In the genomic region with DNA sequence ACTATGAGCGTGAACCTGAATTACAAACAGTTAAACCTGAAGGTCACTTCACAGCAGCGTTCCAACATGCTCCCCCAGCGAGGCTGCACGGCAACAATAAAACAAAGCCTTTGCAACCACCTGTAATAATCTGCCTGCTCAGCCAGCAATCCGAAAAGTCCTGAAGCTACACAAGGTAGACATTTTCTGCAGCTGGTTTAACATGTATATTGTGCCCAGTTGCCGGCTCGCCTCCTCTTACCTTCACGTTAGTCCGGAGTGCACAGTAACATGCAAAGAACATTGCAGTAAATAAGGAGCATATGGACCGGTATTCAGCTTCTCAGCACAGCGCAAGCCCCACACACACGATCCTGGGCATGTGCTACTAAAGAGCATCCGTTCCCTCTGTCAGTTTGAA, we compare ENCODE assay signal across 11 cellular contexts.
A peak's percentile ranks its signal among the peaks of the same experiment; 100 is the strongest.
DNase-seq lines count a peak whose midpoint lies in the region; ATAC-seq and TF ChIP-seq lines count a peak whose summit lies in the region.
"Had no signal": no experiment of that assay in that cellular context is flagged by ENCODE, and none has a peak within 500 bp of the region (broad histone marks: within the 10 kb centered on the region; RNA-seq: fewer than 3 reads in every experiment).

No MANE protein-coding gene starts in this region.

- ATAC-seq in mucosa of descending colon (peak; percentile 44), HG03108 (IDR thresholded peaks at IDR 0.05; ENCODE audit: unreplicated experiment) (no peak)
- ATAC-seq: HCT116 had no signal

- H3K4me3 ChIP-seq in OCI-LY3 (ENCODE audit: low read length) = peak overlapping the region; percentile 79
- peak overlapping the region; percentile 15 for H3K4me3 ChIP-seq in epithelial cell of proximal tubule (ENCODE audit: low read depth, low read length)
- H3K4me3 ChIP-seq in mucosa of descending colon = no peak overlapping the region
- peak overlapping the region; percentile 39 to 47 for H3K4me3 ChIP-seq in tibial artery
- no peak overlapping the region for H3K4me3 ChIP-seq in OCI-LY7 (ENCODE audit: low read depth, low read length, poor library complexity, severe bottlenecking)

- no peaks in the 10 kb centered on the region for H4K20me1 ChIP-seq in OCI-LY3 (ENCODE audit: insufficient read depth, low read length)
- no peaks in the 10 kb centered on the region for H4K20me1 ChIP-seq in OCI-LY7 (ENCODE audit: insufficient read depth, low read length)

- DNase-seq in epithelial cell of proximal tubule (ENCODE audit: low read depth) = no peak
- peak in 1 of 3 donors; percentile 4 for DNase-seq in mucosa of descending colon
- DNase-seq in tibial artery = no peak
- no peak for DNase-seq in GM19240 (ENCODE audit: insufficient read length, low spot score)
- DNase-seq in OCI-LY7 (ENCODE audit: low spot score) = no peak
- DNase-seq: activated effector memory CD4-positive, alpha-beta T cell treated with anti-CD3 and anti-CD28 coated beads, Interleukin-2, amount 50 U/mL, for 16 hours; COR-L47; SIG-M5 had no signal

- H3K27ac ChIP-seq in OCI-LY3 (ENCODE audit: low read length) = no peak overlapping the region
- H3K27ac ChIP-seq in tibial artery = peak overlapping the region in 1 of 2 donors; percentile 37
- no peak overlapping the region for H3K27ac ChIP-seq in OCI-LY7 (ENCODE audit: low read depth, low read length, poor library complexity, severe bottlenecking)

- no peaks in the 10 kb centered on the region for H3K79me2 ChIP-seq in OCI-LY3 (ENCODE audit: low read length)
- no peaks in the 10 kb centered on the region for H3K79me2 ChIP-seq in OCI-LY7 (ENCODE audit: insufficient read depth, low read depth, low read length)

- H3K9me3 ChIP-seq in OCI-LY3 (ENCODE audit: insufficient read depth, low read length) (no peaks in the 10 kb centered on the region), mucosa of descending colon (no peaks in the 10 kb centered on the region), tibial artery (no peaks in the 10 kb centered on the region), OCI-LY7 (ENCODE audit: low read length) (no peaks in the 10 kb centered on the region)

- H2AFZ ChIP-seq in OCI-LY3 (ENCODE audit: low read depth, low read length) (peak overlapping the region; percentile 96), OCI-LY7 (ENCODE audit: low read length) (no peak overlapping the region)

- POLR2A ChIA-PET in OCI-LY7 (lab: Charles Lee) = interaction anchor here (0.6 to 0.7 kb wide), 2 partner anchors 41 to 640 kb away, joined by 3 read pairs; no protein-coding TSS in a partner anchor

- CTCF ChIA-PET in OCI-LY7 (lab: Charles Lee; ENCODE audit: unreplicated experiment) = no interaction called here

- no peaks in the 10 kb centered on the region for H3K9me2 ChIP-seq in OCI-LY7 (ENCODE audit: insufficient read depth, low read length)

- H3K9ac ChIP-seq in OCI-LY3 (ENCODE audit: low read length) = peak overlapping the region; percentile 50

- TF ChIP-seq CTCF in OCI-LY3 (IDR thresholded peaks at IDR 0.05; ENCODE audit: low read depth, low read length) (no peak), epithelial cell of proximal tubule (conservative IDR thresholded peaks at IDR 0.05; ENCODE audit: low read depth, low read length) (no peak), mucosa of descending colon (IDR thresholded peaks at IDR 0.05) (no peak), tibial artery (IDR thresholded peaks at IDR 0.05) (no peak), OCI-LY7 (conservative IDR thresholded peaks at IDR 0.05; ENCODE audit: low read length) (no peak)

- H3K4me2 ChIP-seq in OCI-LY3 (ENCODE audit: low read length) (peak overlapping the region; percentile 91), OCI-LY7 (ENCODE audit: low read length) (no peak overlapping the region)

- H3K4me1 ChIP-seq in OCI-LY3 (ENCODE audit: low read length) (peaks cover 7% of the 10 kb centered on the region; the same call in 1 of the 2 replicates), mucosa of descending colon (ENCODE audit: low read depth) (no peaks in the 10 kb centered on the region), tibial artery (peaks cover 0 to 40% (median 5%) of the 10 kb centered on the region in 4 donors), OCI-LY7 (ENCODE audit: insufficient read depth, low read length, poor library complexity, severe bottlenecking) (no peaks in the 10 kb centered on the region)

- no TSS peak for BruUV-seq in OCI-LY7 (replicated peaks; lab: Mats Ljungman, UMichigan)

- H3K36me3 ChIP-seq in OCI-LY3 (replicated peaks; ENCODE audit: low read depth, low read length) (no peaks in the 10 kb centered on the region), mucosa of descending colon (ENCODE audit: low read depth) (no peaks in the 10 kb centered on the region), tibial artery (no peaks in the 10 kb centered on the region), OCI-LY7 (ENCODE audit: insufficient read depth, low read length) (no peaks in the 10 kb centered on the region)

- H3K27me3 ChIP-seq in OCI-LY3 (ENCODE audit: low read depth, low read length) = no peaks in the 10 kb centered on the region
- no peaks in the 10 kb centered on the region for H3K27me3 ChIP-seq in tibial artery

- intact Hi-C loops in mucosa of descending colon (cut with DNase I, micrococcal nuclease) (no loop called here), tibial artery (cut with DNase I; ENCODE audit: low total_unique reads) (no loop called here), OCI-LY7 (cut with micrococcal nuclease; ENCODE audit: unreplicated experiment) (no loop called here)

Comparison
In these comparisons a context has a peak if more than half of its experiments do, and no peak if none do; other contexts are left out.
1. H3K4me3 ChIP-seq: peak in OCI-LY3 (single experiment), epithelial cell of proximal tubule (single experiment) and tibial artery (2 of 2); none in mucosa of descending colon (single experiment) and OCI-LY7 (single experiment).